1 cellular context compared by ENCODE assay signal in the genomic region with DNA sequence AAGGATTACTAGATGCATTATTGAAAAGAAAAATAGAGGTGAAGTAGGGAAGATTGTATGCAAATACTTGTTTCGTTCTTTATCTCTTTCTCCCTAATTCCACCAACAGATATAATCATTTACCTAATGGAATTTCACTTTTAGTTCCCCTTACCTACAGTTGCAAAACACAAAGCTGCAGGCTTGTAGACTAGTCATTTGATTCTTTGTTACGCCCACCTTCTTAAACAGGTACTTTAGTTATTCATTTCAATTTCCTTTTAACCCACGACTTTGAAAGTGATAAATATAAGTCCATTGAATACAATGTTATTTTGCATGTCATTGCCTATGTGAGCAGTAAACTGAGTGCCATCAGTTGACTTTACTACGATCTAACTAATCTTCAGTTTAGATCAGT.
TF ChIP-seq lines count a peak whose summit lies in the region.

No MANE protein-coding gene starts in this region.

TF ChIP-seq in GM12878, 131 proteins besides CTCF, POLR2A, EP300 and RAD21:
- no peak for TF ChIP-seq SUZ12 (IDR thresholded peaks at IDR 0.05; ENCODE audit: unreplicated experiment)
- no peak for TF ChIP-seq SUPT20H (IDR thresholded peaks at IDR 0.05; ENCODE audit: borderline replicate concordance, control insufficient read depth, low read depth, low read length)
- TF ChIP-seq ATF2 (IDR thresholded peaks at IDR 0.05; ENCODE audit: low read length): peak; percentile 45; the same call in 1 of the 2 replicates
- TF ChIP-seq USF2 (IDR thresholded peaks at IDR 0.05; ENCODE audit: borderline replicate concordance, low read depth, low read length): no peak
- TF ChIP-seq KDM1A (IDR thresholded peaks at IDR 0.05; ENCODE audit: borderline replicate concordance): no peak
- no peak for TF ChIP-seq TCF12 (IDR thresholded peaks at IDR 0.05; ENCODE audit: low read depth, low read length)
- no peak for TF ChIP-seq BCLAF1 (IDR thresholded peaks at IDR 0.05)
- TF ChIP-seq BACH1 (IDR thresholded peaks at IDR 0.05; ENCODE audit: borderline replicate concordance): no peak
- no peak for TF ChIP-seq POU2F2 (IDR thresholded peaks at IDR 0.05; ENCODE audit: borderline replicate concordance, low read depth, low read length)
- no peak for TF ChIP-seq SREBF1 (IDR thresholded peaks at IDR 0.05; ENCODE audit: low read length)
- TF ChIP-seq E4F1 (IDR thresholded peaks at IDR 0.05; ENCODE audit: borderline replicate concordance, partially characterized antibody): no peak
- peak; percentile 49; the same call in 1 of the 2 replicates for TF ChIP-seq JUNB (IDR thresholded peaks at IDR 0.05)
- 0 out of 2 replicates have a peak, but pooled peaks have one; percentile 33 for TF ChIP-seq BCL11A (IDR thresholded peaks at IDR 0.05; ENCODE audit: low read depth, low read length)
- TF ChIP-seq, protein P1, sequence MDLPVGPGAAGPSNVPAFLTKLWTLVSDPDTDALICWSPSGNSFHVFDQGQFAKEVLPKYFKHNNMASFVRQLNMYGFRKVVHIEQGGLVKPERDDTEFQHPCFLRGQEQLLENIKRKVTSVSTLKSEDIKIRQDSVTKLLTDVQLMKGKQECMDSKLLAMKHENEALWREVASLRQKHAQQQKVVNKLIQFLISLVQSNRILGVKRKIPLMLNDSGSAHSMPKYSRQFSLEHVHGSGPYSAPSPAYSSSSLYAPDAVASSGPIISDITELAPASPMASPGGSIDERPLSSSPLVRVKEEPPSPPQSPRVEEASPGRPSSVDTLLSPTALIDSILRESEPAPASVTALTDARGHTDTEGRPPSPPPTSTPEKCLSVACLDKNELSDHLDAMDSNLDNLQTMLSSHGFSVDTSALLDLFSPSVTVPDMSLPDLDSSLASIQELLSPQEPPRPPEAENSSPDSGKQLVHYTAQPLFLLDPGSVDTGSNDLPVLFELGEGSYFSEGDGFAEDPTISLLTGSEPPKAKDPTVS (IDR thresholded peaks at IDR 0.05; ENCODE audit: low read depth, low read length): no peak
- TF ChIP-seq MEF2A (IDR thresholded peaks at IDR 0.05; ENCODE audit: insufficient read depth, low read depth, low read length): peak; percentile 63; the same call in 1 of the 2 replicates
- no peak for TF ChIP-seq HCFC1 (IDR thresholded peaks at IDR 0.05; ENCODE audit: low read length)
- TF ChIP-seq MAX (IDR thresholded peaks at IDR 0.05; ENCODE audit: low read depth, low read length): no peak
- TF ChIP-seq GABPA (IDR thresholded peaks at IDR 0.05; ENCODE audit: low read depth): no peak
- TF ChIP-seq SIX5 (IDR thresholded peaks at IDR 0.05; ENCODE audit: low read depth, low read length, severe bottlenecking): no peak
- no peak for TF ChIP-seq ZNF384 (IDR thresholded peaks at IDR 0.05; ENCODE audit: borderline replicate concordance, low read depth, low read length)
- no peak for TF ChIP-seq BHLHE40 (IDR thresholded peaks at IDR 0.05; ENCODE audit: borderline replicate concordance in 1 of 2, low read depth in 2 of 2, low read length in 1 of 2)
- TF ChIP-seq EED (IDR thresholded peaks at IDR 0.05; ENCODE audit: low read depth): no peak
- TF ChIP-seq, protein P2, sequence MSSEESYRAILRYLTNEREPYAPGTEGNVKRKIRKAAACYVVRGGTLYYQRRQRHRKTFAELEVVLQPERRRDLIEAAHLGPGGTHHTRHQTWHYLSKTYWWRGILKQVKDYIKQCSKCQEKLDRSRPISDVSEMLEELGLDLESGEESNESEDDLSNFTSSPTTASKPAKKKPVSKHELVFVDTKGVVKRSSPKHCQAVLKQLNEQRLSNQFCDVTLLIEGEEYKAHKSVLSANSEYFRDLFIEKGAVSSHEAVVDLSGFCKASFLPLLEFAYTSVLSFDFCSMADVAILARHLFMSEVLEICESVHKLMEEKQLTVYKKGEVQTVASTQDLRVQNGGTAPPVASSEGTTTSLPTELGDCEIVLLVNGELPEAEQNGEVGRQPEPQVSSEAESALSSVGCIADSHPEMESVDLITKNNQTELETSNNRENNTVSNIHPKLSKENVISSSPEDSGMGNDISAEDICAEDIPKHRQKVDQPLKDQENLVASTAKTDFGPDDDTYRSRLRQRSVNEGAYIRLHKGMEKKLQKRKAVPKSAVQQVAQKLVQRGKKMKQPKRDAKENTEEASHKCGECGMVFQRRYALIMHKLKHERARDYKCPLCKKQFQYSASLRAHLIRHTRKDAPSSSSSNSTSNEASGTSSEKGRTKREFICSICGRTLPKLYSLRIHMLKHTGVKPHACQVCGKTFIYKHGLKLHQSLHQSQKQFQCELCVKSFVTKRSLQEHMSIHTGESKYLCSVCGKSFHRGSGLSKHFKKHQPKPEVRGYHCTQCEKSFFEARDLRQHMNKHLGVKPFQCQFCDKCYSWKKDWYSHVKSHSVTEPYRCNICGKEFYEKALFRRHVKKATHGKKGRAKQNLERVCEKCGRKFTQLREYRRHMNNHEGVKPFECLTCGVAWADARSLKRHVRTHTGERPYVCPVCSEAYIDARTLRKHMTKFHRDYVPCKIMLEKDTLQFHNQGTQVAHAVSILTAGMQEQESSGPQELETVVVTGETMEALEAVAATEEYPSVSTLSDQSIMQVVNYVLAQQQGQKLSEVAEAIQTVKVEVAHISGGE (CRISPR knock-in tag; IDR thresholded peaks at IDR 0.05): no peak
- TF ChIP-seq, protein P3, sequence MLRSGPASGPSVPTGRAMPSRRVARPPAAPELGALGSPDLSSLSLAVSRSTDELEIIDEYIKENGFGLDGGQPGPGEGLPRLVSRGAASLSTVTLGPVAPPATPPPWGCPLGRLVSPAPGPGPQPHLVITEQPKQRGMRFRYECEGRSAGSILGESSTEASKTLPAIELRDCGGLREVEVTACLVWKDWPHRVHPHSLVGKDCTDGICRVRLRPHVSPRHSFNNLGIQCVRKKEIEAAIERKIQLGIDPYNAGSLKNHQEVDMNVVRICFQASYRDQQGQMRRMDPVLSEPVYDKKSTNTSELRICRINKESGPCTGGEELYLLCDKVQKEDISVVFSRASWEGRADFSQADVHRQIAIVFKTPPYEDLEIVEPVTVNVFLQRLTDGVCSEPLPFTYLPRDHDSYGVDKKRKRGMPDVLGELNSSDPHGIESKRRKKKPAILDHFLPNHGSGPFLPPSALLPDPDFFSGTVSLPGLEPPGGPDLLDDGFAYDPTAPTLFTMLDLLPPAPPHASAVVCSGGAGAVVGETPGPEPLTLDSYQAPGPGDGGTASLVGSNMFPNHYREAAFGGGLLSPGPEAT (IDR thresholded peaks at IDR 0.05; ENCODE audit: low read depth): no peak
TF ChIP-seq in GM12878: peak in this region for 4.
